15 cellular contexts compared by ENCODE assay signal in the genomic region with DNA sequence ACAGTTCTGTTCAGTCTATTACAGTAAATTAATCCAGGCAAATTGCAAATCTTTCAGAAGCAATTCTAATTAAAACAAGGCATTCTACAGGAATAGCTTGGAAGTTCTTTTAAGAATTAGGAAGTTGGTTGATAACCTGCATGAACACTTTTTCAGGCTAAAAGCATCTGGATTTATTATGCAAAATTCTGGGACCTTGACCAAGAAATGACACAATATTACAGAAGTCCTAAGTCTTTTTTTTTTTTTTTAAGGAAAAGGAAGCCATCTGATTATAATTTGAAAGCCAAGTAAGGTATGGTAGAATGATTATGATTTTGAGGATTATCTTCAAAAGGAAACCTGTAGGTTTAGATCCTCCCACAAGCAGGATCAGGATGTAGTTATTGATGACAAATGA.
"Had no signal": no experiment of that assay in that cellular context is flagged by ENCODE, and none has a peak within 500 bp of the region (broad histone marks: within the 10 kb centered on the region; RNA-seq: fewer than 3 reads in every experiment).

No MANE protein-coding gene starts in this region.

- H3K4me3 ChIP-seq: esophagus muscularis mucosa, gastroesophageal sphincter, heart right ventricle, right lobe of liver had no signal

- DNase-seq: activated CD4-positive, alpha-beta T cell treated with anti-CD3 and anti-CD28 coated beads, Interleukin-2, amount 50 U/mL, for 48 hours; activated gamma-delta T cell treated with Interleukin-2 at 50 U/mL for 16 hours; amniotic stem cell; dermis blood vessel endothelial cell; effector memory CD4-positive, alpha-beta T cell; heart right ventricle; mesendoderm; natural killer cell; right lobe of liver; stimulated activated CD4-positive, alpha-beta T cell treated with anti-CD3 and anti-CD28 coated beads, Interleukin-4, amount 100 ng/mL, for 4 hours had no signal

- H3K4me1 ChIP-seq: esophagus muscularis mucosa, gastroesophageal sphincter, heart right ventricle, parathyroid adenoma, right lobe of liver had no signal

- H3K9ac ChIP-seq: parathyroid adenoma had no signal

- H3K27ac Mint-ChIP-seq: activated naive CD8-positive, alpha-beta T cell; natural killer cell; stimulated activated memory B cell treated with anti-CD40 and anti-IgM and Interleukin-4, amounts not matched to agents 10 μg/mL and 1 μg/mL and 100 μg/mL, for 72 hours had no signal

- H3K27me3 ChIP-seq: esophagus muscularis mucosa, gastroesophageal sphincter, heart right ventricle, right lobe of liver had no signal

- H3K79me2 ChIP-seq: parathyroid adenoma had no signal

- H3K9me3 ChIP-seq: esophagus muscularis mucosa, gastroesophageal sphincter, heart right ventricle, right lobe of liver had no signal

- H2AFZ ChIP-seq: parathyroid adenoma had no signal

- H3K4me3 Mint-ChIP-seq: activated naive CD8-positive, alpha-beta T cell; natural killer cell; stimulated activated memory B cell treated with anti-CD40 and anti-IgM and Interleukin-4, amounts not matched to agents 10 μg/mL and 1 μg/mL and 100 μg/mL, for 72 hours had no signal

- H3K27ac ChIP-seq: esophagus muscularis mucosa, gastroesophageal sphincter, heart right ventricle, parathyroid adenoma, right lobe of liver had no signal

- H3K36me3 Mint-ChIP-seq: activated naive CD8-positive, alpha-beta T cell; natural killer cell; stimulated activated memory B cell treated with anti-CD40 and anti-IgM and Interleukin-4, amounts not matched to agents 10 μg/mL and 1 μg/mL and 100 μg/mL, for 72 hours had no signal

- H3K27me3 Mint-ChIP-seq: activated naive CD8-positive, alpha-beta T cell; stimulated activated memory B cell treated with anti-CD40 and anti-IgM and Interleukin-4, amounts not matched to agents 10 μg/mL and 1 μg/mL and 100 μg/mL, for 72 hours had no signal

- H3K36me3 ChIP-seq: esophagus muscularis mucosa, gastroesophageal sphincter, heart right ventricle, right lobe of liver had no signal

- H3K4me1 Mint-ChIP-seq: natural killer cell; stimulated activated memory B cell treated with anti-CD40 and anti-IgM and Interleukin-4, amounts not matched to agents 10 μg/mL and 1 μg/mL and 100 μg/mL, for 72 hours had no signal
